ENCODE assay signal across 8 cellular contexts in the genomic region with DNA sequence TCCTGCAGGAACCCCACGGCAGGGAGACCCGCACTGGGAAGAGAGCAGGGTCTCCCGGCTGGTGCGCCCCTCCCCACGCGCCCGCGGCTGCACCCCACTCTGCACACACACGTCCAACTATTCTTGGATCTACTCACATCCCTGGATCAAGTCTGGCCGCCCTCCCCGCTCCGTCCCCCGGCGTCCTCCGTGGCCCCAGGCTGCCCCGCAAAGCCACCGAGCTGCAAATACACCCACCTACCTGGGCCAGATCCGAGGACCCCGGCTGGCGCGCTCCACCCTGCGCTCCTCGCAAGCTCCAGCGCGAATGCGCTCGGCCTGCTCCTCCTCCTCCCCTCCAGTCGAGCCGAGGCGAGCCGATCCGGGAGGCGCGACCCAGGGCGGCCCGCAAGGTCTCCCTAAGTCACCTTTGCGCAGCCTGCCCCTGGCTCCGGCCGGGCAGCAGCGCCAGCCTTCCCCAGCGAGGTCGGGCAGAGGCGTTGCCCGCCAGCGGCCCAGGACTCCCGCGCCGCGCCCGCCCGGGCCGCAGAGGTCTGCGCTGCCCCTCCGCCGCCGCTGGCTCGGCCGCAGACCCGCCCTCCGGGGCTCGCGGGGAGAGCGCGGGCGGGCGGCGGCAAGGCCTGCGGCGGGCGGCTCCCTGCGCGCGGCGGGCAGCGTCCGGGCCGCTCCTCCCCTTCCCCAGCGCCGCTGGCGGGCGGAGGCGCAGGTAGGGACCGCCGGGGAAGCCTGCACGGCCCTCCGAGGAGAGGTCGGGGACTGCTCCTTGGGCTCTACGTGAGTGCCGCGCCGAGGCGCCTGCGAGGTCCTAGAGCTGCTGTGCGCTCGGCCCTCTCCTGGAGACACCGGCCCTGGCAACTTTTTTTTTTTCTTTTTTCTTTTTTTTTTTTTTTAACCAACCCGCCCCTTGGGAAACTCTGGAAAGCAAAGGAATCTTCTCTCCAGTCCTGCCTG.
DNase-seq lines count a peak whose midpoint lies in the region; ATAC-seq and TF ChIP-seq lines count a peak whose summit lies in the region.

No MANE protein-coding gene starts in this region.

- peak overlapping the region; percentile 62 to 73 for H3K27ac ChIP-seq in aorta (ENCODE audit: low read depth in 1 of 2, low read length in 2 of 2)

- H3K36me3 ChIP-seq in neuron (ENCODE audit: insufficient read depth, low read length) (no peaks in the 10 kb centered on the region), aorta (ENCODE audit: control insufficient read depth in 1 of 2, insufficient read depth in 2 of 2, low read length in 1 of 2) (no peaks in the 10 kb centered on the region)

- peak overlapping the region; percentile 78 for H3K4me3 ChIP-seq in neuron (ENCODE audit: low read length)
- peak overlapping the region; percentile 51 to 72 for H3K4me3 ChIP-seq in aorta (ENCODE audit: low read length in 2 of 2)

- no peaks in the 10 kb centered on the region for H3K9me3 ChIP-seq in neuron (ENCODE audit: low read length)
- no peaks in the 10 kb centered on the region for H3K9me3 ChIP-seq in aorta (ENCODE audit: control insufficient read depth, low read length)

- peak overlapping the region; percentile 63 for H3K4me3 Mint-ChIP-seq in activated naive CD8-positive, alpha-beta T cell treated with anti-CD3 and anti-CD28 coated beads, Interleukin-2, amount 50 U/mL, for 24 hours

- peaks cover 6% of the 10 kb centered on the region for H3K4me1 Mint-ChIP-seq in activated naive CD8-positive, alpha-beta T cell treated with anti-CD3 and anti-CD28 coated beads, Interleukin-2, amount 50 U/mL, for 24 hours

- peaks cover 35% of the 10 kb centered on the region for H3K27me3 Mint-ChIP-seq in activated naive CD8-positive, alpha-beta T cell treated with anti-CD3 and anti-CD28 coated beads, Interleukin-2, amount 50 U/mL, for 24 hours

- TF ChIP-seq CTCF in AG09319 (IDR thresholded peaks at IDR 0.05; ENCODE audit: low read depth, low read length): peak; percentile 27

- H3K4me1 ChIP-seq in neuron (ENCODE audit: insufficient read depth, low read length) (peaks cover 27% of the 10 kb centered on the region), aorta (ENCODE audit: control insufficient read depth in 1 of 2, insufficient read depth in 2 of 2, low read length in 2 of 2) (no peaks in the 10 kb centered on the region)

- peak; percentile 59 for ATAC-seq in GM18519 (IDR thresholded peaks at IDR 0.05; ENCODE audit: low FRiP score, unreplicated experiment)
- peak; percentile 89 for ATAC-seq in activated naive CD8-positive, alpha-beta T cell treated with anti-CD3 and anti-CD28 coated beads, Interleukin-2, amount 50 U/mL, for 24 hours
- peak; percentile 92 for ATAC-seq in aorta (ENCODE audit: low FRiP score)
- no peak for ATAC-seq in GM21529 (IDR thresholded peaks at IDR 0.05; ENCODE audit: unreplicated experiment)

- no peaks in the 10 kb centered on the region for H3K36me3 Mint-ChIP-seq in activated naive CD8-positive, alpha-beta T cell treated with anti-CD3 and anti-CD28 coated beads, Interleukin-2, amount 50 U/mL, for 24 hours (ENCODE audit: low read depth)

- H3K27me3 ChIP-seq in neuron (ENCODE audit: insufficient read depth, low read length) (no peaks in the 10 kb centered on the region), aorta (ENCODE audit: control insufficient read depth in 1 of 2, insufficient read depth in 2 of 2, low read length in 1 of 2) (no peaks in the 10 kb centered on the region)

- intact Hi-C loops in head of caudate nucleus (cut with DNase I): loop anchor here (5.0 kb wide), 1 partner anchor 94 kb away; no protein-coding TSS in a partner anchor
- intact Hi-C loops in aorta (cut with DNase I): loop anchor here (2.0 to 10.0 kb wide), 4 partner anchors 59 to 97 kb away; no protein-coding TSS in a partner anchor

- no peaks in the 10 kb centered on the region for H3K9me3 Mint-ChIP-seq in activated naive CD8-positive, alpha-beta T cell treated with anti-CD3 and anti-CD28 coated beads, Interleukin-2, amount 50 U/mL, for 24 hours

- peak overlapping the region; percentile 96 for H2AFZ ChIP-seq in neuron (ENCODE audit: low read depth, low read length)

- no peak overlapping the region for H3K27ac Mint-ChIP-seq in activated naive CD8-positive, alpha-beta T cell treated with anti-CD3 and anti-CD28 coated beads, Interleukin-2, amount 50 U/mL, for 24 hours

- DNase-seq in AG09319 (ENCODE audit: extremely low read depth, low read depth) (peak; percentile 43), NCI-H2227 (lab: John Stamatoyannopoulos, UW; ENCODE audit: unreplicated experiment) (peak; percentile 84), head of caudate nucleus (peak; percentile 39 to 86 (median 74)), aorta (peak; percentile 85 to 91)
- DNase-seq in activated naive CD8-positive, alpha-beta T cell treated with anti-CD3 and anti-CD28 coated beads, Interleukin-2, amount 50 U/mL, for 24 hours: peak; percentile 27

- 0% methylated on average over 76 to 97 of the region's 97 CpGs for WGBS in aorta, 2 donors

Comparison
In these comparisons a context has a peak if more than half of its experiments do, and no peak if none do; other contexts are left out.
1. DNase-seq: peak in every context shown above with its lines; median percentile 88 in aorta; 84 in NCI-H2227; 74 in head of caudate nucleus; 43 in AG09319; 27 in activated naive CD8-positive, alpha-beta T cell treated with anti-CD3 and anti-CD28 coated beads, Interleukin-2, amount 50 U/mL, for 24 hours.